10 cellular contexts compared by ENCODE assay signal in genomic region chr4:70996014-70996353, GRCh38. TPM values are rescaled to one million over a fixed set of nuclear protein-coding genes. Genes with fewer than 3 reads are reported as not detected.
DNase-seq lines count a peak whose midpoint lies in the region; ATAC-seq, FAIRE-seq and TF ChIP-seq lines count a peak whose summit lies in the region.
"Had no signal": no experiment of that assay in that cellular context is flagged by ENCODE, and none has a peak within 500 bp of the region (broad histone marks: within the 10 kb centered on the region; RNA-seq: fewer than 3 reads in every experiment).

No MANE protein-coding gene starts in this region.

- TF ChIP-seq CTCF in HEK293 (tag by site-specific recombination; IDR thresholded peaks at IDR 0.05) (no peak), keratinocyte (optimal IDR thresholded peaks at IDR 0.05 in 1 of 3, IDR thresholded peaks at IDR 0.05 in 1 of 3, conservative IDR thresholded peaks at IDR 0.05 in 1 of 3; ENCODE audit: extremely low read depth in 1 of 3, insufficient read depth in 2 of 3, low read length in 3 of 3) (no peak)

- H3K27me3 ChIP-seq in ACC112 (ENCODE audit: insufficient read depth, low read length) (no peaks in the 10 kb centered on the region), keratinocyte (ENCODE audit: control insufficient read depth, extremely low read depth, insufficient read depth, low read length) (no peaks in the 10 kb centered on the region)
- H3K27me3 ChIP-seq: esophagus muscularis mucosa had no signal

- POLR2A ChIA-PET in HEK293 (lab: Yijun Ruan, JAX): interaction anchor here (0.6 kb wide), 1 partner anchor 9 kb away, joined by 5 read pairs; no protein-coding TSS in a partner anchor

- no peak overlapping the region for H3K9ac ChIP-seq in keratinocyte (ENCODE audit: control insufficient read depth, extremely low read depth, insufficient read depth, low read length)

- DNase-seq in activated CD4-positive, alpha-beta T cell treated with anti-CD3 and anti-CD28 coated beads, Interleukin-2, amount 50 U/mL, for 4 hours: peak; percentile 30 to 34
- no peak for DNase-seq in keratinocyte (ENCODE audit: low read depth, low spot score)
- DNase-seq in DMS 273 treated with DMSO at 0.1 percent for 48 hours (lab: John Stamatoyannopoulos, UW): no peak
- DNase-seq in islet precursor cell: no peak
- DNase-seq: NCI-H1436 treated with DMSO at 0.1 percent for 48 hours had no signal

- H3K9me1 ChIP-seq in keratinocyte (ENCODE audit: control insufficient read depth, extremely low read depth, insufficient read depth, low read length): no peaks in the 10 kb centered on the region

- H3K4me3 ChIP-seq in ACC112 (ENCODE audit: low read depth, low read length) (peak overlapping the region; percentile 32; the same call in 1 of the 2 replicates), HEK293 (ENCODE audit: low read depth, low read length) (no peak overlapping the region), keratinocyte (ENCODE audit: control insufficient read depth in 2 of 3, extremely low read depth in 1 of 3, insufficient read depth in 2 of 3, low read depth in 1 of 3, low read length in 3 of 3) (no peak overlapping the region)
- H3K4me3 ChIP-seq: esophagus muscularis mucosa had no signal

- ATAC-seq in HG03354 (IDR thresholded peaks at IDR 0.05; ENCODE audit: poor library complexity, severe bottlenecking, unreplicated experiment) (no peak), GM21619 (IDR thresholded peaks at IDR 0.05; ENCODE audit: unreplicated experiment) (no peak)

- H4K20me1 ChIP-seq in keratinocyte (ENCODE audit: control insufficient read depth, extremely low read depth, insufficient read depth, low read length): no peaks in the 10 kb centered on the region

- dilution Hi-C loops in keratinocyte (cut with MboI; ENCODE audit: extremely low pct_ligation_motif_present, low sequenced_read_pairs): no loop called here

- peaks cover 13% of the 10 kb centered on the region for H3K36me3 ChIP-seq in ACC112 (ENCODE audit: insufficient read depth, low read length)
- peaks cover 4 to 19% of the 10 kb centered on the region in 2 experiments; a peak in 2 of 3 replicates for H3K36me3 ChIP-seq in HEK293 (ENCODE audit: control insufficient read depth in 2 of 2, insufficient read depth in 1 of 2, low read length in 2 of 2)
- no peaks in the 10 kb centered on the region for H3K36me3 ChIP-seq in keratinocyte (ENCODE audit: control insufficient read depth in 2 of 2, extremely low read depth in 1 of 2, insufficient read depth in 2 of 2, low read length in 2 of 2)

- peaks cover 24% of the 10 kb centered on the region for H3K4me1 ChIP-seq in ACC112 (ENCODE audit: control insufficient read depth, insufficient read depth, low read length, unreplicated experiment)
- no peaks in the 10 kb centered on the region for H3K4me1 ChIP-seq in HEK293 (ENCODE audit: control insufficient read depth, insufficient read depth, low read length)
- peaks cover 15% of the 10 kb centered on the region for H3K4me1 ChIP-seq in keratinocyte (ENCODE audit: control insufficient read depth, extremely low read depth, insufficient read depth, low read length)

- peaks cover 51% of the 10 kb centered on the region for H3K79me2 ChIP-seq in ACC112 (ENCODE audit: control insufficient read depth, insufficient read depth, low read length, unreplicated experiment)
- peaks cover 30% of the 10 kb centered on the region for H3K79me2 ChIP-seq in keratinocyte (ENCODE audit: control insufficient read depth, insufficient read depth, low read length)

- CTCF ChIA-PET in HEK293 (lab: Yijun Ruan, JAX): interaction anchor here (4.6 kb wide), 1 partner anchor 14 kb away, joined by 20 read pairs; no protein-coding TSS in a partner anchor

- H2AFZ ChIP-seq in ACC112 (ENCODE audit: low read length, unreplicated experiment): no peak overlapping the region
- no peak overlapping the region for H2AFZ ChIP-seq in keratinocyte (ENCODE audit: control insufficient read depth, low read length)

- H3K27ac ChIP-seq in ACC112 (ENCODE audit: low read depth, low read length) (no peak overlapping the region), HEK293 (ENCODE audit: extremely low read depth, low read depth, low read length) (no peak overlapping the region), keratinocyte (ENCODE audit: control insufficient read depth, insufficient read depth, low read length) (no peak overlapping the region)

- no peak for FAIRE-seq in keratinocyte (lab: Jason Lieb, UNC)

- no peaks in the 10 kb centered on the region for H3K9me3 ChIP-seq in HEK293 (ENCODE audit: control insufficient read depth, insufficient read depth, low read depth, low read length)
- H3K9me3 ChIP-seq in keratinocyte (ENCODE audit: control insufficient read depth, low read depth, low read length): no peaks in the 10 kb centered on the region
- H3K9me3 ChIP-seq: esophagus muscularis mucosa had no signal

- peak overlapping the region; percentile 34 for H3K4me2 ChIP-seq in keratinocyte (ENCODE audit: control insufficient read depth, extremely low read depth, insufficient read depth, low read depth, low read length)

TF ChIP-seq in HEK293, 187 proteins besides CTCF, POLR2A, EP300 and RAD21:
- TF ChIP-seq ZNF473 (tag by site-specific recombination; IDR thresholded peaks at IDR 0.05) (no peak), ZFHX2 (tag by site-specific recombination; conservative IDR thresholded peaks at IDR 0.05) (peak; percentile 53)

RNA-seq across cellular contexts. Expression of gene DCK, which starts 2.5 kb away (rescaled TPM):
- polyA plus RNA-seq in keratinocyte: 4.4 to 11.3 TPM (median 7.2 TPM) in 3 replicates
- polyA plus RNA-seq in keratinocyte (2011; ENCODE audit: low read depth): 11.7 TPM
- polyA plus RNA-seq in keratinocyte (2011; cell fraction: cytosol; rRNA removed): 5.0 and 8.3 TPM in 2 replicates
- polyA plus RNA-seq in keratinocyte (2011; cell fraction: nucleus; rRNA removed): 3.9 and 4.8 TPM in 2 replicates
- 7.3 and 7.8 TPM in 2 replicates for polyA plus RNA-seq in keratinocyte (2012; ENCODE audit: low replicate concordance)
- polyA minus RNA-seq in keratinocyte: 0.43 to 3.9 TPM (median 1.3 TPM) in 3 replicates
- 3.6 TPM for polyA minus RNA-seq in keratinocyte (2011; cell fraction: cytosol; rRNA and poly(A)+ RNA removed)
- polyA minus RNA-seq in keratinocyte (2011; cell fraction: nucleus; rRNA and poly(A)+ RNA removed): 2.2 and 4.1 TPM in 2 replicates

Comparison
In these comparisons a context has a peak if more than half of its experiments do, and no peak if none do; other contexts are left out.
1. DNase-seq: peak in activated CD4-positive, alpha-beta T cell treated with anti-CD3 and anti-CD28 coated beads, Interleukin-2, amount 50 U/mL, for 4 hours (2 of 2); none in keratinocyte (single experiment), DMS 273 treated with DMSO at 0.1 percent for 48 hours (single experiment) and islet precursor cell (single experiment).